In the genomic region with DNA sequence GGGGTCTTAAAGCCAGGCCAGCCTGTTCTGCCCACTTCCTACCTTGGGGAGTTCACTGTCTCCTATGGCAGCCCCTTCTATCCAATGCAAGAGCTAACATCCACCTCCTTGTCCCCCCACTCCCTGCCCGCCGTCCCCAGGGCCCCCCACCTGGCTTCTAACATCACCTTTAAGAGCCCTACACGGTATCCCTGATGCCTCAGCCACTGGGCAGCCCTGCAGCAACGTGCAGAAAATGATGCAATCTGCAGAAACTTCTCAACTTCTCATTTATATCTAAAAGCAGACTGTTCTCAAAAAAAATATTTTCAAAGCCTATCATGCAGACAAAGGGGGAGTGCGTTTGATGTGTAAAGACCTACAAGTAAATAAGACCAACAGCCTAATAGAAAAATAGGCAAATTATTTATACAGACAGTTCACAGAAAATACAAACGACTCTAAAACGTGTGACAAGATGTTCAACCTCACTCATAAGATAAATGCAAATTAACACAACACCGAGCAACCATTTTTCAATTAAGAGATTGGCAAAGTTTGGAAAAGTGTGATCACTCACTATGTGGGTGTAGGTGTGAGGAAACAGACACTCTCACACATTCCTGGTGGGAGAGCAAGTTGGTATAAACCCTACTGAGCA, we compare ENCODE assay signal across 17 cellular contexts. TPM values are rescaled to one million over a fixed set of nuclear protein-coding genes. Genes with fewer than 3 reads are reported as not detected.
DNase-seq lines count a peak whose midpoint lies in the region; ATAC-seq and TF ChIP-seq lines count a peak whose summit lies in the region.
"Had no signal": no experiment of that assay in that cellular context is flagged by ENCODE, and none has a peak within 500 bp of the region (broad histone marks: within the 10 kb centered on the region; RNA-seq: fewer than 3 reads in every experiment).

No MANE protein-coding gene starts in this region.

- H3K36me3 ChIP-seq in IMR-90 (ENCODE audit: control insufficient read depth, insufficient read depth, low read length): no peaks in the 10 kb centered on the region
- no peaks in the 10 kb centered on the region for H3K36me3 ChIP-seq in Panc1 (ENCODE audit: control insufficient read depth, insufficient read depth, low read length)
- H3K36me3 ChIP-seq in neuronal stem cell (replicated peaks in 1 of 2; ENCODE audit: control insufficient read depth in 2 of 2, insufficient read depth in 2 of 2, low read length in 2 of 2): no peaks in the 10 kb centered on the region
- H3K36me3 ChIP-seq: WERI-Rb-1 had no signal

- H3K9me3 ChIP-seq in IMR-90 (ENCODE audit: control insufficient read depth, insufficient read depth, low read length) (peaks cover 3% of the 10 kb centered on the region), Panc1 (ENCODE audit: control insufficient read depth, insufficient read depth, low read depth, low read length) (no peaks in the 10 kb centered on the region), neuronal stem cell (replicated peaks in 1 of 2; ENCODE audit: control insufficient read depth in 2 of 2, insufficient read depth in 1 of 2, low read depth in 1 of 2, low read length in 2 of 2) (no peaks in the 10 kb centered on the region)

- H4K8ac ChIP-seq in IMR-90 (ENCODE audit: low read depth in 2 of 2, low read length in 2 of 2) (no peak overlapping the region), neuronal stem cell (ENCODE audit: low read depth, low read length) (no peak overlapping the region)

- no CpG with 5 or more reads among the region's 8 CpGs for WGBS in IMR-90 (ENCODE audit: extremely low coverage in 2 of 2, insufficient read length in 1 of 2), 2 experiments
- no CpG with 5 or more reads among the region's 8 CpGs for WGBS in neuronal stem cell (ENCODE audit: extremely low coverage in 2 of 2, insufficient read length in 2 of 2, insufficient replicate concordance in 1 of 2), 2 donors

- H3K23ac ChIP-seq in IMR-90 (ENCODE audit: low read depth, low read length) (no peak overlapping the region), neuronal stem cell (ENCODE audit: low read depth, low read length, poor library complexity) (no peak overlapping the region)

- H4K91ac ChIP-seq in IMR-90 (ENCODE audit: insufficient read depth, low read depth, low read length): no peak overlapping the region
- H4K91ac ChIP-seq in neuronal stem cell (ENCODE audit: low read depth, low read length, poor library complexity): no peak overlapping the region

- H4K5ac ChIP-seq in IMR-90 (ENCODE audit: low read depth, low read length): no peak overlapping the region; the same call in 1 of the 2 replicates

- H3K4me3 Mint-ChIP-seq in Calu3 (ENCODE audit: low read depth, unreplicated experiment): no peak overlapping the region
- H3K4me3 Mint-ChIP-seq: activated naive CD4-positive, alpha-beta T cell treated with anti-CD3 and anti-CD28 coated beads, Interleukin-2, amount 50 U/mL, for 24 hours; stimulated activated memory B cell treated with anti-CD40 and anti-IgM and Interleukin-4, amounts not matched to agents 10 μg/mL and 1 μg/mL and 100 μg/mL, for 72 hours had no signal

- H3K36me3 Mint-ChIP-seq in Calu3 (ENCODE audit: insufficient read depth, unreplicated experiment): peaks cover 4% of the 10 kb centered on the region
- H3K36me3 Mint-ChIP-seq: activated naive CD4-positive, alpha-beta T cell treated with anti-CD3 and anti-CD28 coated beads, Interleukin-2, amount 50 U/mL, for 24 hours; stimulated activated memory B cell treated with anti-CD40 and anti-IgM and Interleukin-4, amounts not matched to agents 10 μg/mL and 1 μg/mL and 100 μg/mL, for 72 hours had no signal

- no peak overlapping the region for H3K27ac ChIP-seq in IMR-90 (ENCODE audit: insufficient read depth, low read length)
- H3K27ac ChIP-seq in Panc1 (ENCODE audit: low read length): peak overlapping the region; percentile 64; the same call in 1 of the 2 replicates
- no peak overlapping the region for H3K27ac ChIP-seq in neuronal stem cell (replicated peaks; ENCODE audit: low read length)
- H3K27ac ChIP-seq: WERI-Rb-1 had no signal

- H3K56ac ChIP-seq in IMR-90 (ENCODE audit: extremely low read depth, insufficient read depth, low read length): no peak overlapping the region

- no peak for TF ChIP-seq POLR2A in IMR-90 (IDR thresholded peaks at IDR 0.05; ENCODE audit: low read depth, low read length)

- BruUV-seq in Calu3 (replicated peaks; lab: Mats Ljungman, UMichigan): no TSS peak
- no TSS peak for BruUV-seq in IMR-90 (replicated peaks; lab: Mats Ljungman, UMichigan)
- no TSS peak for BruUV-seq in Panc1 (replicated peaks; lab: Mats Ljungman, UMichigan)

- H3K4me1 ChIP-seq in IMR-90 (ENCODE audit: control insufficient read depth, insufficient read depth, low read length) (no peaks in the 10 kb centered on the region), Panc1 (ENCODE audit: control insufficient read depth, insufficient read depth, low read length) (peaks cover 1% of the 10 kb centered on the region; the same call in 1 of the 2 replicates), neuronal stem cell (ENCODE audit: control insufficient read depth in 2 of 2, insufficient read depth in 1 of 2, low read depth in 1 of 2, low read length in 2 of 2) (peaks cover 0 to 2% of the 10 kb centered on the region in 2 donors)

- H2AFZ ChIP-seq in IMR-90 (replicated peaks; ENCODE audit: low read length, poor library complexity): no peak overlapping the region
- H2AFZ ChIP-seq in neuronal stem cell (ENCODE audit: low read length): no peak overlapping the region

- H3K79me1 ChIP-seq in IMR-90 (ENCODE audit: low read depth in 1 of 2, low read length in 2 of 2): no peaks in the 10 kb centered on the region
- H3K79me1 ChIP-seq in neuronal stem cell (ENCODE audit: low read depth, low read length): no peaks in the 10 kb centered on the region

- in situ Hi-C loops in IMR-90 (cut with MboI; ENCODE audit: low sequenced_read_pairs): no loop called here
- in situ Hi-C loops in Panc1 (cut with HindIII; ENCODE audit: low pct_unique_long_range_greater_than_20kb, low sequenced_read_pairs): no loop called here

- no peak overlapping the region for H3K4me3 ChIP-seq in IMR-90 (ENCODE audit: insufficient read depth, low read depth, low read length)
- H3K4me3 ChIP-seq in Panc1 (ENCODE audit: low read depth in 2 of 2, low read length in 2 of 2): peak overlapping the region in 1 of 2 experiments; percentile 5; a peak in 1 of 4 replicates
- no peak overlapping the region for H3K4me3 ChIP-seq in fibroblast of the aortic adventitia (ENCODE audit: low read depth, low read length)
- no peak overlapping the region for H3K4me3 ChIP-seq in neuronal stem cell (ENCODE audit: low read length in 2 of 2)

- peaks cover 22% of the 10 kb centered on the region for H3K4me1 Mint-ChIP-seq in Calu3 (ENCODE audit: low read depth, unreplicated experiment)
- H3K4me1 Mint-ChIP-seq: activated naive CD4-positive, alpha-beta T cell treated with anti-CD3 and anti-CD28 coated beads, Interleukin-2, amount 50 U/mL, for 24 hours had no signal

- peaks cover 93% of the 10 kb centered on the region for H3K27me3 Mint-ChIP-seq in Calu3 (ENCODE audit: unreplicated experiment)

- H3K4me2 ChIP-seq in IMR-90 (ENCODE audit: low read depth, low read length): no peak overlapping the region
- no peak overlapping the region for H3K4me2 ChIP-seq in neuronal stem cell (ENCODE audit: insufficient read depth, low read length, poor library complexity, severe bottlenecking)

- H2BK5ac ChIP-seq in IMR-90 (ENCODE audit: low read depth, low read length, poor library complexity, severe bottlenecking): no peak overlapping the region
- no peak overlapping the region for H2BK5ac ChIP-seq in neuronal stem cell (ENCODE audit: low read length)

- ATAC-seq in IMR-90 (ENCODE audit: low read depth) (no peak), Panc1 (no peak), GM21390 (IDR thresholded peaks at IDR 0.05; ENCODE audit: unreplicated experiment) (no peak), GM21447 (IDR thresholded peaks at IDR 0.05; ENCODE audit: unreplicated experiment) (no peak)
- ATAC-seq: stimulated activated memory B cell treated with anti-CD40 and anti-IgM and Interleukin-4, amounts not matched to agents 10 μg/mL and 1 μg/mL and 100 μg/mL, for 72 hours had no signal

- H3K9ac ChIP-seq in IMR-90 (ENCODE audit: low read depth, low read length) (no peak overlapping the region), neuronal stem cell (ENCODE audit: low read depth, low read length, poor library complexity) (no peak overlapping the region)

- peak overlapping the region; percentile 23 for H3K27ac Mint-ChIP-seq in Calu3 (ENCODE audit: unreplicated experiment)
- H3K27ac Mint-ChIP-seq: activated naive CD4-positive, alpha-beta T cell treated with anti-CD3 and anti-CD28 coated beads, Interleukin-2, amount 50 U/mL, for 24 hours; stimulated activated memory B cell treated with anti-CD40 and anti-IgM and Interleukin-4, amounts not matched to agents 10 μg/mL and 1 μg/mL and 100 μg/mL, for 72 hours had no signal

- H2BK15ac ChIP-seq in IMR-90 (ENCODE audit: low read depth, low read length): no peak overlapping the region
- no peak overlapping the region for H2BK15ac ChIP-seq in neuronal stem cell (ENCODE audit: low read length)

- no peak overlapping the region; the same call in 1 of the 2 replicates for H3K18ac ChIP-seq in IMR-90 (ENCODE audit: low read depth, low read length)
- no peak overlapping the region for H3K18ac ChIP-seq in neuronal stem cell (ENCODE audit: low read length)

- CTCF ChIA-PET in Calu3 (lab: Charles Lee) (no interaction called here), IMR-90 (lab: Yijun Ruan, JAX) (no interaction called here), Panc1 (lab: Charles Lee) (interaction anchor here (0.6 to 2.8 kb wide), 3 partner anchors 55 to 214 kb away, joined by 4 to 13 read pairs (median 4); no protein-coding TSS in a partner anchor)

- H3K9me3 Mint-ChIP-seq in Calu3 (ENCODE audit: low read depth, unreplicated experiment): no peaks in the 10 kb centered on the region
- H3K9me3 Mint-ChIP-seq: activated naive CD4-positive, alpha-beta T cell treated with anti-CD3 and anti-CD28 coated beads, Interleukin-2, amount 50 U/mL, for 24 hours had no signal

- TF ChIP-seq CTCF in Calu3 (IDR thresholded peaks at IDR 0.05; ENCODE audit: unreplicated experiment) (no peak), IMR-90 (conservative IDR thresholded peaks at IDR 0.05; ENCODE audit: low read depth, low read length) (no peak), Panc1 (IDR thresholded peaks at IDR 0.05) (no peak), fibroblast of the aortic adventitia (IDR thresholded peaks at IDR 0.05; ENCODE audit: insufficient read depth, low read length) (no peak)

- H4K20me1 ChIP-seq in IMR-90 (ENCODE audit: insufficient read depth, low read length): no peaks in the 10 kb centered on the region; the same call in 1 of the 2 replicates

- H3K9me1 ChIP-seq in IMR-90 (ENCODE audit: insufficient read depth, low read length): no peaks in the 10 kb centered on the region

- TF ChIP-seq RAD21 in IMR-90 (IDR thresholded peaks at IDR 0.05; ENCODE audit: low read length): no peak

- DNase-seq in Calu3 (no peak), IMR-90 (peak; percentile 47), Panc1 (ENCODE audit: low read depth, low spot score) (no peak), fibroblast of the aortic adventitia (ENCODE audit: low read depth) (peak; percentile 73), neuronal stem cell (ENCODE audit: low spot score) (no peak), NCI-H2107 treated with DMSO at 0.1 percent for 48 hours (lab: John Stamatoyannopoulos, UW; ENCODE audit: unreplicated experiment) (no peak)
- DNase-seq: caudate nucleus, head of caudate nucleus, KBM-7, NCI-H526, WERI-Rb-1 had no signal

- peak overlapping the region; percentile 81; the same call in 1 of the 2 replicates for H2BK20ac ChIP-seq in IMR-90 (ENCODE audit: low read depth, low read length)

- no peak overlapping the region for H2BK12ac ChIP-seq in neuronal stem cell (ENCODE audit: low read length)

- POLR2A ChIA-PET in IMR-90 (lab: Charles Lee; ENCODE audit: unreplicated experiment) (interaction anchor here (0.5 kb wide), 1 partner anchor 27 kb away, joined by 7 read pairs; no protein-coding TSS in a partner anchor), Panc1 (lab: Charles Lee) (interaction anchor here (0.7 kb wide), 1 partner anchor 185 kb away, joined by 3 read pairs; no protein-coding TSS in a partner anchor)

- H2AK5ac ChIP-seq in IMR-90 (ENCODE audit: low read depth, low read length) (no peak overlapping the region), neuronal stem cell (ENCODE audit: low read depth, low read length) (no peak overlapping the region)

- dilution Hi-C loops in IMR-90 (cut with HindIII; ENCODE audit: low sequenced_read_pairs, unreplicated experiment): no loop called here

- no peak overlapping the region for H2AK9ac ChIP-seq in IMR-90 (replicated peaks; ENCODE audit: low read depth, low read length, poor library complexity)

- H3K4ac ChIP-seq in IMR-90 (ENCODE audit: low read depth, low read length): no peak overlapping the region
- no peak overlapping the region for H3K4ac ChIP-seq in neuronal stem cell (ENCODE audit: low read length)

- no peak overlapping the region for H3K14ac ChIP-seq in IMR-90 (replicated peaks; ENCODE audit: low read depth, low read length)
- no peak overlapping the region for H3K14ac ChIP-seq in neuronal stem cell (ENCODE audit: low read length)

- H3K27me3 ChIP-seq in IMR-90 (ENCODE audit: control insufficient read depth, insufficient read depth, low read length) (peaks cover 73% of the 10 kb centered on the region), Panc1 (ENCODE audit: control insufficient read depth, insufficient read depth, low read length) (no peaks in the 10 kb centered on the region; the same call in 1 of the 2 replicates), neuronal stem cell (ENCODE audit: control insufficient read depth in 3 of 3, insufficient read depth in 3 of 3, low read depth in 1 of 3, low read length in 3 of 3) (peaks cover 0 to 48% (median 2%) of the 10 kb centered on the region in 3 experiments)

- peak overlapping the region; percentile 66 for H2BK120ac ChIP-seq in IMR-90 (ENCODE audit: low read depth, low read length)
- H2BK120ac ChIP-seq in neuronal stem cell (ENCODE audit: low read depth, low read length): no peak overlapping the region

- intact Hi-C loops in Calu3 (cut with micrococcal nuclease; ENCODE audit: unreplicated experiment): loop anchor here (5.0 to 10.0 kb wide), 2 partner anchors 55 to 608 kb away; no protein-coding TSS in a partner anchor
- intact Hi-C loops in IMR-90 (cut with micrococcal nuclease): no loop called here
- intact Hi-C loops in Panc1 (cut with micrococcal nuclease; ENCODE audit: unreplicated experiment): loop anchor here (5.0 kb wide), 2 partner anchors 35 to 55 kb away; no protein-coding TSS in a partner anchor

RNA-seq across cellular contexts. Expression of a gene that starts 15.2 kb away (rescaled TPM):
- total RNA-seq in Calu3 (2022): not detected in 2 replicates
- not detected in 2 replicates for total RNA-seq in IMR-90 (2012; rRNA removed)
- polyA plus RNA-seq in IMR-90 (2012; rRNA removed): not detected in 2 replicates
- polyA plus RNA-seq in IMR-90 (2012; cell fraction: cytosol; rRNA removed): not detected in 2 replicates
- polyA plus RNA-seq in IMR-90 (2012; cell fraction: nucleus; rRNA removed; ENCODE audit: low replicate concordance): not detected in 2 replicates
- 0.98 TPM for total RNA-seq in Panc1 (2021; ENCODE audit: unreplicated experiment)
- 1.1 TPM for polyA plus RNA-seq in Panc1 (2012; ENCODE audit: insufficient read length)
- not detected in 2 replicates for total RNA-seq in fibroblast of the aortic adventitia (ENCODE audit: low replicate concordance)
- polyA plus RNA-seq in neuronal stem cell (2013, experiment 1 of 2): 0.25 TPM
- polyA plus RNA-seq in neuronal stem cell (2013, experiment 2 of 2): 0.14 TPM
- total RNA-seq: SK-MEL-5 had no signal
- polyA plus RNA-seq: keratinocyte had no signal

RNA-seq across cellular contexts. Expression of a gene that starts 26.6 kb away (rescaled TPM):
- total RNA-seq in Calu3 (2022) (not detected in 2 replicates), IMR-90 (2012; rRNA removed) (not detected in 2 replicates), Panc1 (2021; ENCODE audit: unreplicated experiment) (45.4 TPM), fibroblast of the aortic adventitia (ENCODE audit: low replicate concordance) (not detected in 2 replicates)
- polyA plus RNA-seq in IMR-90 (2012; rRNA removed): not detected in 2 replicates
- polyA plus RNA-seq in IMR-90 (2012; cell fraction: cytosol; rRNA removed): not detected in 2 replicates
- polyA plus RNA-seq in IMR-90 (2012; cell fraction: nucleus; rRNA removed; ENCODE audit: low replicate concordance): not detected in 2 replicates
- 25.5 TPM for polyA plus RNA-seq in Panc1 (2012; ENCODE audit: insufficient read length)
- polyA plus RNA-seq in neuronal stem cell (2013, experiment 1 of 2): 1.4 TPM
- polyA plus RNA-seq in neuronal stem cell (2013, experiment 2 of 2): 1.2 TPM
- polyA plus RNA-seq: keratinocyte had no signal

Comparison
In these comparisons a context has a peak if more than half of its experiments do, and no peak if none do; other contexts are left out.
1. DNase-seq: peak in IMR-90 (single experiment) and fibroblast of the aortic adventitia (single experiment); none in Calu3 (single experiment), Panc1 (single experiment), neuronal stem cell (single experiment) and NCI-H2107 treated with DMSO at 0.1 percent for 48 hours (single experiment).
2. RNA of a gene that starts 26.6 kb away (total RNA-seq): 45.4 TPM in Panc1 (single experiment); not detected in Calu3, not detected in IMR-90 and not detected in fibroblast of the aortic adventitia; every median in the first group is over 10 times any median in the second.